In genomic region chr13:107680115-107680514, GRCh38 we compare ENCODE assay signal across 21 cellular contexts.
DNase-seq lines count a peak whose midpoint lies in the region; FAIRE-seq and TF ChIP-seq lines count a peak whose summit lies in the region.
"Had no signal": no experiment of that assay in that cellular context is flagged by ENCODE, and none has a peak within 500 bp of the region (broad histone marks: within the 10 kb centered on the region; RNA-seq: fewer than 3 reads in every experiment).

No MANE protein-coding gene starts in this region.

- no peak for TF ChIP-seq POLR2A in esophagus squamous epithelium (IDR thresholded peaks at IDR 0.05)

- peak; percentile 62 for FAIRE-seq in bronchial epithelial cell (lab: Jason Lieb, UNC)
- FAIRE-seq: GM12878 had no signal

- H3K36me3 ChIP-seq in bronchial epithelial cell (ENCODE audit: control insufficient read depth, insufficient read depth, low read length) (no peaks in the 10 kb centered on the region), esophagus squamous epithelium (no peaks in the 10 kb centered on the region)

- H3K9me3 ChIP-seq in esophagus squamous epithelium: peaks cover 0 to 22% (median 0%) of the 10 kb centered on the region in 3 donors

- DNase-seq in NCI-H345 (lab: John Stamatoyannopoulos, UW): peak; percentile 37
- DNase-seq in NCI-H345 treated with DMSO at 0.1 percent for 48 hours (lab: John Stamatoyannopoulos, UW; ENCODE audit: unreplicated experiment): no peak
- peak; percentile 46 for DNase-seq in NCI-H510A (lab: John Stamatoyannopoulos, UW)
- no peak for DNase-seq in bronchial epithelial cell (ENCODE audit: low read depth)
- DNase-seq in retinal pigment epithelial cell (ENCODE audit: low read depth): no peak
- DNase-seq in cerebellar cortex (ENCODE audit: low spot score): no peak
- DNase-seq in esophagus squamous epithelium (lab: John Stamatoyannopoulos, UW): no peak
- DNase-seq in NOMO-1 treated with DMSO at 0.1 percent for 48 hours (lab: John Stamatoyannopoulos, UW; ENCODE audit: unreplicated experiment): no peak
- DNase-seq: activated CD4-positive, alpha-beta memory T cell treated with anti-CD3 and anti-CD28 coated beads for 36 hours; activated effector memory CD4-positive, alpha-beta T cell treated with Interleukin-2 at 50 U/mL for 16 hours; DND-41; effector CD8-positive, alpha-beta T cell; glutamatergic neuron; left cardiac atrium; naive thymus-derived CD4-positive, alpha-beta T cell; NCI-H2171 treated with DMSO at 0.1 percent for 48 hours; retina; RPMI8226; stimulated activated CD4-positive, alpha-beta T cell treated with anti-CD3 and anti-CD28 coated beads, Interleukin-4, amount 100 ng/mL, for 24 hours; T-helper 17 cell had no signal

- WGBS in esophagus squamous epithelium, 2 donors: 66 to 80% methylated on average over 6 to 7 of the region's 7 CpGs

- no peak overlapping the region for H3K27ac ChIP-seq in esophagus squamous epithelium

- H3K4me1 ChIP-seq in esophagus squamous epithelium: no peaks in the 10 kb centered on the region

- intact Hi-C loops in esophagus squamous epithelium (cut with DNase I): no loop called here

- H3K27me3 ChIP-seq in bronchial epithelial cell (ENCODE audit: control insufficient read depth, insufficient read depth, low read length) (no peaks in the 10 kb centered on the region), esophagus squamous epithelium (no peaks in the 10 kb centered on the region)

- no peak for TF ChIP-seq CTCF in bronchial epithelial cell (IDR thresholded peaks at IDR 0.05; ENCODE audit: insufficient read depth, low read length, severe bottlenecking)
- TF ChIP-seq CTCF in retinal pigment epithelial cell (conservative IDR thresholded peaks at IDR 0.05; ENCODE audit: low read depth, low read length): peak; percentile 14
- no peak for TF ChIP-seq CTCF in esophagus squamous epithelium (IDR thresholded peaks at IDR 0.05)

- no peak overlapping the region for H3K4me3 ChIP-seq in bronchial epithelial cell (ENCODE audit: low read depth, low read length)
- no peak overlapping the region for H3K4me3 ChIP-seq in retinal pigment epithelial cell (ENCODE audit: low read length)
- H3K4me3 ChIP-seq in esophagus squamous epithelium: no peak overlapping the region
- H3K4me3 ChIP-seq: GM12878 had no signal

Comparison
In these comparisons a context has a peak if more than half of its experiments do, and no peak if none do; other contexts are left out.
1. DNase-seq: peak in NCI-H345 (single experiment) and NCI-H510A (single experiment); none in NCI-H345 treated with DMSO at 0.1 percent for 48 hours (single experiment), bronchial epithelial cell (single experiment), retinal pigment epithelial cell (single experiment), cerebellar cortex (single experiment), esophagus squamous epithelium (single experiment) and NOMO-1 treated with DMSO at 0.1 percent for 48 hours (single experiment).